Comparison of ENCODE assay signal across 9 cellular contexts in genomic region chr2:207692206-207693065, GRCh38. TPM values are rescaled to one million over a fixed set of nuclear protein-coding genes. Genes with fewer than 3 reads are reported as not detected.
DNase-seq lines count a peak whose midpoint lies in the region; ATAC-seq and TF ChIP-seq lines count a peak whose summit lies in the region.
"Had no signal": no experiment of that assay in that cellular context is flagged by ENCODE, and none has a peak within 500 bp of the region (broad histone marks: within the 10 kb centered on the region; RNA-seq: fewer than 3 reads in every experiment).

No MANE protein-coding gene starts in this region.

- H3K27me3 Mint-ChIP-seq in T-helper 17 cell = peaks cover 11% of the 10 kb centered on the region

- H3K36me3 ChIP-seq in brain microvascular endothelial cell (replicated peaks) (no peaks in the 10 kb centered on the region), tibial nerve (no peaks in the 10 kb centered on the region)

- H3K27ac ChIP-seq in brain microvascular endothelial cell (no peak overlapping the region), tibial nerve (no peak overlapping the region)

- 28 to 32% methylated on average over 7 of the region's 7 CpGs for WGBS in tibial nerve, 2 donors

- H3K9me3 ChIP-seq in T-helper 17 cell (ENCODE audit: control insufficient read depth, low read length, poor library complexity, severe bottlenecking) = no peaks in the 10 kb centered on the region
- no peaks in the 10 kb centered on the region for H3K9me3 ChIP-seq in tibial nerve

- ATAC-seq in HG03045 (IDR thresholded peaks at IDR 0.05; ENCODE audit: unreplicated experiment) (peak; percentile 52), T-helper 17 cell (peak; percentile 77), GM18870 (IDR thresholded peaks at IDR 0.05; ENCODE audit: unreplicated experiment) (no peak), GM21825 (IDR thresholded peaks at IDR 0.05; ENCODE audit: unreplicated experiment) (no peak)

- in situ Hi-C loops in brain microvascular endothelial cell (cut with HindIII; ENCODE audit: low pct_ligation_motif_present, low sequenced_read_pairs) = no loop called here

- no peaks in the 10 kb centered on the region for H3K36me3 Mint-ChIP-seq in T-helper 17 cell (ENCODE audit: low read depth)

- TF ChIP-seq CTCF in brain microvascular endothelial cell (IDR thresholded peaks at IDR 0.05; ENCODE audit: low read depth, low read length, missing control alignments) = peak; percentile 65
- peak in 3 of 5 experiments; percentile 20 to 22 (median 21) for TF ChIP-seq CTCF in tibial nerve (IDR thresholded peaks at IDR 0.05)

- no peak for TF ChIP-seq POLR2A in tibial nerve (IDR thresholded peaks at IDR 0.05)

- DNase-seq in EL (peak; percentile 32), T-helper 17 cell (peak in 1 of 3 donors; percentile 18), brain microvascular endothelial cell (peak; percentile 25), lung microvascular endothelial cell (ENCODE audit: low read depth in 2 of 2) (peak; percentile 44 to 61), tibial nerve (ENCODE audit: low spot score in 2 of 2) (peak in 1 of 2 donors; percentile 27)

- no peaks in the 10 kb centered on the region for H3K4me1 ChIP-seq in tibial nerve

- TF ChIP-seq EP300 in tibial nerve (IDR thresholded peaks at IDR 0.05) = no peak

- H3K4me3 ChIP-seq in brain microvascular endothelial cell (ENCODE audit: low read depth, low read length) (no peak overlapping the region), tibial nerve (no peak overlapping the region)

- H3K27ac Mint-ChIP-seq in T-helper 17 cell = no peak overlapping the region
- H3K27ac Mint-ChIP-seq: nephron had no signal

- H3K4me1 Mint-ChIP-seq in T-helper 17 cell = peaks cover 5% of the 10 kb centered on the region

- H3K27me3 ChIP-seq in brain microvascular endothelial cell (replicated peaks) (no peaks in the 10 kb centered on the region), tibial nerve (no peaks in the 10 kb centered on the region)

- H3K4me3 Mint-ChIP-seq in T-helper 17 cell = no peak overlapping the region
- H3K4me3 Mint-ChIP-seq: nephron had no signal

RNA-seq across cellular contexts. Expression of gene CCNYL1, which starts 19.0 kb away (rescaled TPM):
- total RNA-seq in T-helper 17 cell = 10 to 100 TPM; 12.1 to 14.3 TPM
- total RNA-seq in lung microvascular endothelial cell = 16.1 and 19.2 TPM in 2 replicates
- total RNA-seq in tibial nerve = 10 to 100 TPM in 3 of 4 donors, 1 to 10 TPM in 1; 9.4 to 15.9 (median 13.1) TPM

Comparison
In these comparisons a context has a peak if more than half of its experiments do, and no peak if none do; other contexts are left out.
1. ATAC-seq: peak in HG03045 (single experiment) and T-helper 17 cell (single experiment); none in GM18870 (single experiment) and GM21825 (single experiment).